In the genomic region with DNA sequence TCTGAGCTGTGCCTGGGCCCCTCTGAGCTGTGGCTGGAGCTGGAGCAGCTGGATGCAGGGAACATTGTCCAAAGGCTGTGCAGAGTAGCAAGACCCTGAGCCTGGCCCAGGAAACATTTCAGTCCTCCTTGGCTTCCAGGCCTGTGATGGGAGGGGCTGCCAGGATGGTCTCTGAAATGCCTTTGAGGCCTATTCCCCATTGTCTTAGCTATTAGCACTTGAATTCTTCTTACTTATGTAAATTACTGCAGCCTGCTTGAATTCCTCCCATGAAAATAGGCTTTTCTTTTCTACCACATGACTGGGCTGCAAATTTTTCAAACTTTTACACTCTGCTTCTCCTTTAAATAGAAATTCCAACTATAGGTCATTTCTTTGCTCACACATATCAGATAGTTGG, we compare ENCODE assay signal across 24 cellular contexts.
"Had no signal": no experiment of that assay in that cellular context is flagged by ENCODE, and none has a peak within 500 bp of the region (broad histone marks: within the 10 kb centered on the region; RNA-seq: fewer than 3 reads in every experiment).

No MANE protein-coding gene starts in this region.

- H3K4me1 ChIP-seq: esophagus squamous epithelium, gastroesophageal sphincter, heart right ventricle had no signal

- H3K9me3 ChIP-seq: esophagus squamous epithelium, gastroesophageal sphincter, heart right ventricle had no signal

- ATAC-seq: activated CD8-positive, alpha-beta T cell treated with anti-CD3 and anti-CD28 coated beads for 36 hours; activated T-cell treated with anti-CD3 and anti-CD28 coated beads, Interleukin-2, amount 50 U/mL, for 4 hours; activated T-helper 17 cell treated with anti-CD3 and anti-CD28 coated beads, Interleukin-2, amount 50 U/mL, for 72 hours; gastroesophageal sphincter; heart right ventricle had no signal

- H3K27me3 ChIP-seq: brain microvascular endothelial cell, esophagus squamous epithelium, gastroesophageal sphincter, heart right ventricle had no signal

- H3K4me3 ChIP-seq: coronary artery, dorsolateral prefrontal cortex, esophagus squamous epithelium, gastroesophageal sphincter, heart right ventricle had no signal

- H3K36me3 ChIP-seq: brain microvascular endothelial cell, esophagus squamous epithelium, gastroesophageal sphincter, heart right ventricle had no signal

- DNase-seq: activated CD4-positive, alpha-beta T cell treated with anti-CD3 and anti-CD28 coated beads for 1 hour; activated CD4-positive, alpha-beta T cell treated with anti-CD3 and anti-CD28 coated beads for 4 hours; activated CD4-positive, alpha-beta T cell treated with anti-CD3 and anti-CD28 coated beads, Interleukin-2, amount 10 ng/mL, durations not matched to agents 7 days and 5 days; activated CD4-positive, alpha-beta T cell treated with anti-CD3 and anti-CD28 coated beads, Interleukin-2, amount 50 U/mL, for 4 hours; activated CD8-positive, alpha-beta memory T cell treated with anti-CD3 and anti-CD28 coated beads for 24 hours; activated CD8-positive, alpha-beta T cell treated with anti-CD3 and anti-CD28 coated beads for 36 hours; activated effector memory CD4-positive, alpha-beta T cell treated with Interleukin-2 at 50 U/mL for 16 hours; activated gamma-delta T cell treated with Interleukin-2 at 50 U/mL for 16 hours; activated naive CD4-positive, alpha-beta T cell treated with anti-CD3 and anti-CD28 coated beads, Interleukin-2, amount 50 U/mL, for 16 hours; activated naive CD4-positive, alpha-beta T cell treated with Interleukin-2 at 50 U/mL for 16 hours; activated T-cell treated with anti-CD3 and anti-CD28 coated beads, Interleukin-2, amount 50 U/mL, for 4 hours; amniotic stem cell; anterior cingulate cortex; brain microvascular endothelial cell; dorsolateral prefrontal cortex; effector memory CD4-positive, alpha-beta T cell; erythroblast; esophagus squamous epithelium; foreskin melanocyte; heart right ventricle; T-helper 2 cell had no signal
